ENCODE assay signal across 9 cellular contexts in the genomic region with DNA sequence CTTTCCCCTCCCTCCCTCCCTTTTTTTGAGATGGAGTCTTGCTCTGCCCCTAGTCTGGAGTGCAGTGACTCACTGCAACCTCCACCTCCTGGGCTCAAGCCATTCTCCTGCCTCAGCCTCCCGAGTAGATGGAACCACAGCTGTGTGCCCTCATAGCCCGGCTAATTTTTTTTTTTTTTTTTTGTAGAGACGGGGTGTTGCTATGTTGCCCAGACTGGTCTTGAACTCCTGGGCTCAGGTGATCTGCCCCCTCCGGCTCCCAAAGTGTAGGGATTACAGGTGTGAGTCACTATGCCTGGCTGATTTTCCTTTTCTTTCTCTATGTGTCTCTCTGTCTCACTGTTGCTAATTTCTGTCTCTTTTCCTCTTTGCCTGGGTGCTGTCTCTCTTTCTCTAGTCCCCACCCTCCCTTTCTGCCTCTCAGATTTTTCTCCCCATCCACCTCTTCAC.
DNase-seq lines count a peak whose midpoint lies in the region; ATAC-seq, FAIRE-seq and TF ChIP-seq lines count a peak whose summit lies in the region.
"Had no signal": no experiment of that assay in that cellular context is flagged by ENCODE, and none has a peak within 500 bp of the region (broad histone marks: within the 10 kb centered on the region; RNA-seq: fewer than 3 reads in every experiment).

No MANE protein-coding gene starts in this region.

- H3K4me3 Mint-ChIP-seq in CD4-positive, alpha-beta memory T cell, result peak overlapping the region; percentile 18 to 81 (median 50)
- H3K4me3 Mint-ChIP-seq in activated naive CD8-positive, alpha-beta T cell treated with anti-CD3 and anti-CD28 coated beads, Interleukin-2, amount 10 ng/mL, durations not matched to agents 7 days and 5 days, result peak overlapping the region; percentile 63
- peak overlapping the region; percentile 59 for H3K4me3 Mint-ChIP-seq in memory B cell

- peaks cover 13 to 24% of the 10 kb centered on the region in 2 donors for H3K27me3 Mint-ChIP-seq in CD4-positive, alpha-beta memory T cell
- peaks cover 22% of the 10 kb centered on the region for H3K27me3 Mint-ChIP-seq in activated naive CD8-positive, alpha-beta T cell treated with anti-CD3 and anti-CD28 coated beads, Interleukin-2, amount 10 ng/mL, durations not matched to agents 7 days and 5 days
- peaks cover 12% of the 10 kb centered on the region for H3K27me3 Mint-ChIP-seq in memory B cell

- POLR2A ChIA-PET in CD4-positive, alpha-beta memory T cell (lab: Charles Lee; ENCODE audit: partially characterized antibody), result no interaction called here
- POLR2A ChIA-PET in activated naive CD8-positive, alpha-beta T cell treated with anti-CD3 and anti-CD28 coated beads, Interleukin-2, amount 10 ng/mL, durations not matched to agents 7 days and 5 days (lab: Charles Lee), result no interaction called here

- H3K27ac Mint-ChIP-seq in CD4-positive, alpha-beta memory T cell, result peak overlapping the region in 1 of 7 donors; percentile 23
- H3K27ac Mint-ChIP-seq in activated naive CD8-positive, alpha-beta T cell treated with anti-CD3 and anti-CD28 coated beads, Interleukin-2, amount 10 ng/mL, durations not matched to agents 7 days and 5 days, result no peak overlapping the region
- H3K27ac Mint-ChIP-seq in memory B cell, result no peak overlapping the region

- FAIRE-seq in pancreas (lab: Jason Lieb, UNC), result no peak

- peaks cover 5 to 31% (median 12%) of the 10 kb centered on the region in 4 donors for H3K4me1 Mint-ChIP-seq in CD4-positive, alpha-beta memory T cell
- H3K4me1 Mint-ChIP-seq in activated naive CD8-positive, alpha-beta T cell treated with anti-CD3 and anti-CD28 coated beads, Interleukin-2, amount 10 ng/mL, durations not matched to agents 7 days and 5 days, result peaks cover 10% of the 10 kb centered on the region
- peaks cover 29% of the 10 kb centered on the region for H3K4me1 Mint-ChIP-seq in memory B cell

- no peak for ATAC-seq in activated naive CD8-positive, alpha-beta T cell treated with anti-CD3 and anti-CD28 coated beads, Interleukin-2, amount 10 ng/mL, durations not matched to agents 7 days and 5 days (ENCODE audit: low read depth)
- ATAC-seq in memory B cell (ENCODE audit: low read depth), result no peak
- no peak for ATAC-seq in HG03432 (IDR thresholded peaks at IDR 0.05; ENCODE audit: unreplicated experiment)
- ATAC-seq in upper lobe of right lung, result no peak
- no peak for ATAC-seq in pancreas

- TF ChIP-seq CTCF in upper lobe of right lung (IDR thresholded peaks at IDR 0.05) (no peak), pancreas (IDR thresholded peaks at IDR 0.05) (no peak)

- peaks cover 8% of the 10 kb centered on the region for H3K27me3 ChIP-seq in CD4-positive, alpha-beta memory T cell (ENCODE audit: insufficient read depth, low read length)
- H3K27me3 ChIP-seq in upper lobe of right lung (peaks cover 21% of the 10 kb centered on the region), pancreas (no peaks in the 10 kb centered on the region)

- H3K36me3 Mint-ChIP-seq in CD4-positive, alpha-beta memory T cell, result no peaks in the 10 kb centered on the region
- no peaks in the 10 kb centered on the region for H3K36me3 Mint-ChIP-seq in activated naive CD8-positive, alpha-beta T cell treated with anti-CD3 and anti-CD28 coated beads, Interleukin-2, amount 10 ng/mL, durations not matched to agents 7 days and 5 days
- H3K36me3 Mint-ChIP-seq in memory B cell, result peaks cover 6% of the 10 kb centered on the region

- intact Hi-C loops in CD4-positive, alpha-beta memory T cell (cut with micrococcal nuclease), result no loop called here
- intact Hi-C loops in upper lobe of right lung (cut with DNase I), result no loop called here
- intact Hi-C loops in pancreas (cut with DNase I), result loop anchor here in 1 of 3 donors (10.0 kb wide), 1 partner anchor 88 kb away; no protein-coding TSS in a partner anchor

- peaks cover 19% of the 10 kb centered on the region for H3K4me1 ChIP-seq in CD4-positive, alpha-beta memory T cell (ENCODE audit: insufficient read depth, low read length)
- peaks cover 9% of the 10 kb centered on the region for H3K4me1 ChIP-seq in upper lobe of right lung
- peaks cover 0 to 5% (median 0%) of the 10 kb centered on the region in 3 donors for H3K4me1 ChIP-seq in pancreas

- WGBS in pancreas, 2 donors, result 41 to 62% methylated on average over 4 of the region's 4 CpGs

- no peaks in the 10 kb centered on the region for H3K9me3 Mint-ChIP-seq in CD4-positive, alpha-beta memory T cell
- H3K9me3 Mint-ChIP-seq in activated naive CD8-positive, alpha-beta T cell treated with anti-CD3 and anti-CD28 coated beads, Interleukin-2, amount 10 ng/mL, durations not matched to agents 7 days and 5 days, result no peaks in the 10 kb centered on the region
- H3K9me3 Mint-ChIP-seq in memory B cell, result no peaks in the 10 kb centered on the region

- no peak for DNase-seq in CD4-positive, alpha-beta memory T cell
- DNase-seq in HK-2 (ENCODE audit: unreplicated experiment) (peak; percentile 41), memory B cell (ENCODE audit: low spot score in 2 of 2) (no peak), upper lobe of right lung (no peak), pancreas (no peak), dedifferentiated amniotic fluid mesenchymal stem cell (ENCODE audit: extremely low spot score) (no peak)
- no peak for DNase-seq in activated naive CD8-positive, alpha-beta T cell treated with anti-CD3 and anti-CD28 coated beads, Interleukin-2, amount 10 ng/mL, durations not matched to agents 7 days and 5 days
- DNase-seq: cerebellar nuclear complex had no signal

- no peak overlapping the region for H3K27ac ChIP-seq in CD4-positive, alpha-beta memory T cell (ENCODE audit: low read depth, low read length)
- no peak overlapping the region for H3K27ac ChIP-seq in upper lobe of right lung
- H3K27ac ChIP-seq in pancreas, result no peak overlapping the region

- CTCF ChIA-PET in CD4-positive, alpha-beta memory T cell (lab: Charles Lee; ENCODE audit: partially characterized antibody), result no interaction called here

- H3K4me3 ChIP-seq in CD4-positive, alpha-beta memory T cell (ENCODE audit: low read length in 2 of 2), result no peak overlapping the region
- no peak overlapping the region for H3K4me3 ChIP-seq in upper lobe of right lung
- H3K4me3 ChIP-seq in pancreas, result no peak overlapping the region

- no peaks in the 10 kb centered on the region for H3K36me3 ChIP-seq in CD4-positive, alpha-beta memory T cell (ENCODE audit: insufficient read depth, low read length)
- H3K36me3 ChIP-seq in upper lobe of right lung (peaks cover 6% of the 10 kb centered on the region), pancreas (peaks cover 0 to 11% (median 0%) of the 10 kb centered on the region in 3 donors)

- no peaks in the 10 kb centered on the region for H3K9me3 ChIP-seq in CD4-positive, alpha-beta memory T cell (ENCODE audit: control insufficient read depth in 1 of 2, low read length in 2 of 2)
- no peaks in the 10 kb centered on the region for H3K9me3 ChIP-seq in upper lobe of right lung
- H3K9me3 ChIP-seq in pancreas, result no peaks in the 10 kb centered on the region
